17 cellular contexts compared by ENCODE assay signal in genomic region chr19:46803555-46803954, GRCh38. TPM values are rescaled to one million over a fixed set of nuclear protein-coding genes. Genes with fewer than 3 reads are reported as not detected.
A peak's percentile ranks its signal among the peaks of the same experiment; 100 is the strongest.
DNase-seq lines count a peak whose midpoint lies in the region; TF ChIP-seq lines count a peak whose summit lies in the region.
"Had no signal": no experiment of that assay in that cellular context is flagged by ENCODE, and none has a peak within 500 bp of the region (broad histone marks: within the 10 kb centered on the region; RNA-seq: fewer than 3 reads in every experiment).

No MANE protein-coding gene starts in this region.

- no peaks in the 10 kb centered on the region for H3K79me2 ChIP-seq in mesendoderm (ENCODE audit: control insufficient read depth, insufficient read depth, low read length)

- no peak overlapping the region for H3K4me2 ChIP-seq in mesendoderm (ENCODE audit: low read length)
- H3K4me2 ChIP-seq: SK-N-SH had no signal

- no peak overlapping the region for H3K23ac ChIP-seq in mesendoderm (ENCODE audit: low read length)

- H2AK5ac ChIP-seq in mesendoderm (ENCODE audit: low read length): no peak overlapping the region

- CTCF ChIA-PET in HEK293 (lab: Yijun Ruan, JAX): interaction anchor here (1.0 kb wide), 1 partner anchor 19 kb away, joined by 3 read pairs; no protein-coding TSS in a partner anchor

- H3K56ac ChIP-seq in mesendoderm (ENCODE audit: low read length): no peak overlapping the region

- no peak overlapping the region for H2BK15ac ChIP-seq in mesendoderm (replicated peaks; ENCODE audit: low read depth)

- H2BK5ac ChIP-seq in mesendoderm (ENCODE audit: low read length): no peak overlapping the region

- H3K4me3 ChIP-seq in HEK293 (ENCODE audit: low read depth, low read length) (no peak overlapping the region), duodenal mucosa (ENCODE audit: low read depth in 1 of 2, low read length in 2 of 2) (no peak overlapping the region), mesendoderm (ENCODE audit: low read length) (no peak overlapping the region), brain microvascular endothelial cell (ENCODE audit: low read depth, low read length) (no peak overlapping the region)
- H3K4me3 ChIP-seq: HAP-1, Peyer's patch had no signal

- TF ChIP-seq CTCF in HEK293 (tag by site-specific recombination; IDR thresholded peaks at IDR 0.05): no peak
- no peak for TF ChIP-seq CTCF in brain microvascular endothelial cell (IDR thresholded peaks at IDR 0.05; ENCODE audit: low read depth, low read length, missing control alignments)

- no peak overlapping the region for H4K8ac ChIP-seq in mesendoderm (ENCODE audit: low read depth, low read length)

- POLR2A ChIA-PET in HEK293 (lab: Yijun Ruan, JAX): no interaction called here

- no CpG with 5 or more reads among the region's 2 CpGs for WGBS in mesendoderm (ENCODE audit: extremely low coverage, insufficient coverage, low lambda C conversion rate)

- H3K36me3 ChIP-seq in HEK293 (ENCODE audit: control insufficient read depth in 2 of 2, insufficient read depth in 1 of 2, low read length in 2 of 2) (no peaks in the 10 kb centered on the region), duodenal mucosa (ENCODE audit: control insufficient read depth in 1 of 2, insufficient read depth in 2 of 2, low read length in 2 of 2) (no peaks in the 10 kb centered on the region), mesendoderm (ENCODE audit: control insufficient read depth, insufficient read depth, low read length) (no peaks in the 10 kb centered on the region), brain microvascular endothelial cell (replicated peaks) (no peaks in the 10 kb centered on the region)
- H3K36me3 ChIP-seq: HAP-1, Peyer's patch had no signal

- no peaks in the 10 kb centered on the region for H3K79me1 ChIP-seq in mesendoderm (ENCODE audit: low read length)

- H3K18ac ChIP-seq in mesendoderm (ENCODE audit: low read length): no peak overlapping the region

- DNase-seq in mesendoderm (peak; percentile 76), GDM1 (lab: John Stamatoyannopoulos, UW) (no peak), brain microvascular endothelial cell (no peak), islet precursor cell (no peak)
- DNase-seq: AML-193; CD4-positive, CD25-positive, alpha-beta regulatory T cell; DMS79; KBM-7; NCI-H1105; NCI-H1694 treated with DMSO at 0.1 percent for 48 hours; NCI-H774; Right ventricle myocardium superior; SK-N-SH had no signal

- H3K9me3 ChIP-seq in HEK293 (ENCODE audit: control insufficient read depth, insufficient read depth, low read depth, low read length): no peaks in the 10 kb centered on the region
- H3K9me3 ChIP-seq in duodenal mucosa (ENCODE audit: control insufficient read depth in 1 of 2, low read length in 2 of 2): no peaks in the 10 kb centered on the region
- H3K9me3 ChIP-seq: HAP-1, Peyer's patch, SK-N-SH had no signal

- H2BK120ac ChIP-seq in mesendoderm (ENCODE audit: low read depth, low read length): no peak overlapping the region

- H3K9ac ChIP-seq in duodenal mucosa (ENCODE audit: low read depth in 1 of 2, low read length in 2 of 2) (no peak overlapping the region), mesendoderm (ENCODE audit: low read length) (no peak overlapping the region)
- H3K9ac ChIP-seq: SK-N-SH had no signal

- H4K5ac ChIP-seq in mesendoderm (ENCODE audit: low read length): no peak overlapping the region

- H3K4ac ChIP-seq in mesendoderm (ENCODE audit: low read depth, low read length): no peak overlapping the region

- H3K27me3 ChIP-seq in duodenal mucosa (ENCODE audit: control insufficient read depth in 1 of 2, insufficient read depth in 2 of 2, low read length in 2 of 2): no peaks in the 10 kb centered on the region
- H3K27me3 ChIP-seq in mesendoderm (ENCODE audit: insufficient read depth, low read length, poor library complexity): no peaks in the 10 kb centered on the region
- no peaks in the 10 kb centered on the region for H3K27me3 ChIP-seq in brain microvascular endothelial cell (replicated peaks)
- H3K27me3 ChIP-seq: Peyer's patch had no signal

- in situ Hi-C loops in brain microvascular endothelial cell (cut with HindIII; ENCODE audit: low pct_ligation_motif_present, low sequenced_read_pairs): no loop called here

- H3K27ac ChIP-seq in HEK293 (ENCODE audit: extremely low read depth, low read depth, low read length) (no peak overlapping the region), duodenal mucosa (ENCODE audit: low read depth, low read length) (peak overlapping the region; percentile 32), mesendoderm (ENCODE audit: low read depth, low read length) (no peak overlapping the region), brain microvascular endothelial cell (no peak overlapping the region)

- H3K4me1 ChIP-seq in HEK293 (ENCODE audit: control insufficient read depth, insufficient read depth, low read length): no peaks in the 10 kb centered on the region
- no peaks in the 10 kb centered on the region for H3K4me1 ChIP-seq in duodenal mucosa (ENCODE audit: control insufficient read depth in 1 of 2, insufficient read depth in 2 of 2, low read length in 2 of 2)
- H3K4me1 ChIP-seq in mesendoderm (ENCODE audit: control insufficient read depth, low read depth, low read length): no peaks in the 10 kb centered on the region
- H3K4me1 ChIP-seq: HAP-1 had no signal

TF ChIP-seq in HEK293, 187 proteins besides CTCF, POLR2A, EP300 and RAD21:
- 0 out of 2 replicates have a peak, but pooled peaks have one; percentile 4 for TF ChIP-seq ZNF121 (tag by site-specific recombination; IDR thresholded peaks at IDR 0.05)
- TF ChIP-seq, protein P1, sequence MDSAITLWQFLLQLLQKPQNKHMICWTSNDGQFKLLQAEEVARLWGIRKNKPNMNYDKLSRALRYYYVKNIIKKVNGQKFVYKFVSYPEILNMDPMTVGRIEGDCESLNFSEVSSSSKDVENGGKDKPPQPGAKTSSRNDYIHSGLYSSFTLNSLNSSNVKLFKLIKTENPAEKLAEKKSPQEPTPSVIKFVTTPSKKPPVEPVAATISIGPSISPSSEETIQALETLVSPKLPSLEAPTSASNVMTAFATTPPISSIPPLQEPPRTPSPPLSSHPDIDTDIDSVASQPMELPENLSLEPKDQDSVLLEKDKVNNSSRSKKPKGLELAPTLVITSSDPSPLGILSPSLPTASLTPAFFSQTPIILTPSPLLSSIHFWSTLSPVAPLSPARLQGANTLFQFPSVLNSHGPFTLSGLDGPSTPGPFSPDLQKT (IDR thresholded peaks at IDR 0.05; ENCODE audit: borderline replicate concordance, low read depth, low read length): no peak

RNA-seq across cellular contexts. Expression of gene SLC1A5, which starts 15.2 kb away (rescaled TPM):
- 198 TPM for polyA plus RNA-seq in mesendoderm (2013, experiment 1 of 2)
- polyA plus RNA-seq in mesendoderm (2013, experiment 2 of 2): 198 TPM

RNA-seq across cellular contexts. Expression of gene AP2S1, which starts 47.1 kb away (rescaled TPM):
- polyA plus RNA-seq in mesendoderm (2013, experiment 1 of 2): 166 TPM
- 156 TPM for polyA plus RNA-seq in mesendoderm (2013, experiment 2 of 2)

RNA-seq across cellular contexts. Expression of gene ARHGAP35, which starts 57.2 kb away (rescaled TPM):
- polyA plus RNA-seq in mesendoderm (2013, experiment 1 of 2): 35.2 TPM
- polyA plus RNA-seq in mesendoderm (2013, experiment 2 of 2): 35.5 TPM

RNA-seq across cellular contexts. Expression of gene STRN4, which starts 57.3 kb away (rescaled TPM):
- polyA plus RNA-seq in mesendoderm (2013, experiment 1 of 2): 77.7 TPM
- polyA plus RNA-seq in mesendoderm (2013, experiment 2 of 2): 76.0 TPM

RNA-seq across cellular contexts. Expression of gene FKRP, which starts 57.7 kb away (rescaled TPM):
- 27.1 TPM for polyA plus RNA-seq in mesendoderm (2013, experiment 1 of 2)
- polyA plus RNA-seq in mesendoderm (2013, experiment 2 of 2): 26.5 TPM
